ENCODE assay signal across 1 cellular context in the genomic region with DNA sequence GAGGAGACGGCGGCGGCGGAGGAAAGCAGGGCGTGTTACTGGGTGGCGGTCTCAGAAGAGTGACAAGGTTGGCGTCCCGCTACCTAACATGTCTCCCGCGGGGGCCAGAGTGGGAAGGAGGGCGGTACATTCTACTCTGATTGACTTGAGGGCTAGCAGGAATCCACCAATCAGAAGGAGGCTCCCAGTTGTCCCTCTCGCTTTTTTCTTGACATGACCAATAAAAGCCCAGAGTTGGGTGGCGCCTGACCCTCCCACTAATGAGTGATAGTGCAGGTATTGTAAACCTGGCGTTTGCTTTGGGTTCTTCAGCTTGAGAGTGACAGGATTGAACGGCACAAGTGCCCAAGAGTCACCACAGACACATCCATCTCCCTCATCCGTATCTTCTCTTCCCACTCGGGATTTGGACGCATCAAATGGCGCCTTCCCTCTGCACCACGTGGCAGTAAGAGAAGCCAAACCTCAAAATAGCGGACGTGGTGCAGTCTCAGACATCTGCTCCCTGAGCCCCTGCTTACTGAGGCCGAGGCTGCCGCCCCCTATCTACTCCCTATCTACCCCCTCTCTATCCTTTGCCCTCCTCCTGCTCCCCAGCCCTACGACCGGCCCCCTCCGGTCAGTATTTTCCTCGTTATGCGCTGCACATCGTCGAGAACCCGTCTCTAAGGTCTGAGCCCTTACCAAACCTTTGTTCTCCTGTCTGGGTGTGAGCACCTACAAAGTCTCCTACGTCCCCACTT.
TF ChIP-seq lines count a peak whose summit lies in the region.

No MANE protein-coding gene starts in this region.

TF ChIP-seq in HepG2, 621 proteins besides CTCF, POLR2A, EP300 and RAD21 (continued from another document and continues in another):
- TF ChIP-seq, protein P1, sequence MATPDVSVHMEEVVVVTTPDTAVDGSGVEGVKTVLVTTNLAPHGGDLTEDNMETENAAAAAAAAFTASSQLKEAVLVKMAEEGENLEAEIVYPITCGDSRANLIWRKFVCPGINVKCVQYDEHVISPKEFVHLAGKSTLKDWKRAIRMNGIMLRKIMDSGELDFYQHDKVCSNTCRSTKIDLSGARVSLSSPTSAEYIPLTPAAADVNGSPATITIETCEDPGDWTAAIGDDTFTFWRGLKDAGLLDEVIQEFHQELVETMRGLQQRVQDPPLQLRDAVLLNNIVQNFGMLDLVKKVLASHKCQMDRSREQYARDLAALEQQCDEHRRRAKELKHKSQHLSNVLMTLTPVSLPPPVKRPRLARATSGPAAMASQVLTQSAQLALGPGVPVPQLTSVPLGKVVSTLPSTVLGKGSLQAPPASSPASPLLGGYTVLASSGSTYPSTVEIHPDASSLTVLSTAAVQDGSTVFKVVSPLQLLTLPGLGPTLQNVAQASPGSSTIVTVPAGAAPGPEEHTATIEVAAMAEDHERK (CRISPR knock-in tag; IDR thresholded peaks at IDR 0.05; ENCODE audit: low read depth), result no peak
- TF ChIP-seq ZBTB7B (CRISPR knock-in tag; IDR thresholded peaks at IDR 0.05) (no peak), MIXL1 (CRISPR knock-in tag; IDR thresholded peaks at IDR 0.05) (peak; percentile 60), FOXP1 (IDR thresholded peaks at IDR 0.05) (no peak), FOXP1 (CRISPR knock-in tag; IDR thresholded peaks at IDR 0.05) (0 out of 2 replicates have a peak, but pooled peaks have one; percentile 9), TBP (CRISPR knock-in tag; IDR thresholded peaks at IDR 0.05) (no peak), ZNF616 (CRISPR knock-in tag; IDR thresholded peaks at IDR 0.05; ENCODE audit: low read depth) (0 out of 2 replicates have a peak, but pooled peaks have one; percentile 54), RBM39 (IDR thresholded peaks at IDR 0.05; ENCODE audit: low read depth, low read length, poor library complexity, severe bottlenecking) (peak; percentile 65), GZF1 (CRISPR knock-in tag; IDR thresholded peaks at IDR 0.05) (peak; percentile 21; the same call in 1 of the 2 replicates), PPARG (CRISPR knock-in tag; conservative IDR thresholded peaks at IDR 0.05) (no peak), KDM2A (CRISPR knock-in tag; IDR thresholded peaks at IDR 0.05; ENCODE audit: borderline replicate concordance, low read depth) (0 out of 2 replicates have a peak, but pooled peaks have one; percentile 14), REXO4 (CRISPR knock-in tag; IDR thresholded peaks at IDR 0.05; ENCODE audit: borderline replicate concordance) (peak; percentile 90; the same call in 1 of the 2 replicates), DMAP1 (CRISPR knock-in tag; IDR thresholded peaks at IDR 0.05) (peak; percentile 91), PHF8 (CRISPR knock-in tag; IDR thresholded peaks at IDR 0.05) (peak; percentile 58; the same call in 1 of the 2 replicates), ZKSCAN8 (CRISPR knock-in tag; IDR thresholded peaks at IDR 0.05; ENCODE audit: borderline replicate concordance) (0 out of 2 replicates have a peak, but pooled peaks have one; percentile 8), RXRB (CRISPR knock-in tag; IDR thresholded peaks at IDR 0.05; ENCODE audit: borderline replicate concordance) (0 out of 2 replicates have a peak, but pooled peaks have one; percentile 9), FOXK2 (IDR thresholded peaks at IDR 0.05) (peak; percentile 32; the same call in 1 of the 2 replicates), ZFP36L1 (CRISPR knock-in tag; IDR thresholded peaks at IDR 0.05) (peak; percentile 52; the same call in 1 of the 2 replicates), POLR2G (IDR thresholded peaks at IDR 0.05; ENCODE audit: low read depth, low read length) (peak; percentile 81), KLF16 (CRISPR knock-in tag; IDR thresholded peaks at IDR 0.05) (peak in 1 of 2 experiments; percentile 32; a peak in 1 of 4 replicates), ZNF44 (CRISPR knock-in tag; IDR thresholded peaks at IDR 0.05) (0 out of 2 replicates have a peak, but pooled peaks have one; percentile 14), CEBPG (CRISPR knock-in tag; IDR thresholded peaks at IDR 0.05) (no peak), RARA (CRISPR knock-in tag; IDR thresholded peaks at IDR 0.05) (0 out of 2 replicates have a peak, but pooled peaks have one; percentile 21), CREM (IDR thresholded peaks at IDR 0.05) (peak; percentile 34; the same call in 1 of the 2 replicates), CREM (CRISPR knock-in tag; IDR thresholded peaks at IDR 0.05) (no peak), ZNF790 (CRISPR knock-in tag; IDR thresholded peaks at IDR 0.05; ENCODE audit: borderline replicate concordance) (no peak), RBAK (CRISPR knock-in tag; IDR thresholded peaks at IDR 0.05) (0 out of 2 replicates have a peak, but pooled peaks have one; percentile 6), HNF4G (IDR thresholded peaks at IDR 0.05; ENCODE audit: borderline replicate concordance, low read depth, low read length) (no peak), HNF4G (CRISPR knock-in tag; IDR thresholded peaks at IDR 0.05; ENCODE audit: borderline replicate concordance, low read depth) (0 out of 2 replicates have a peak, but pooled peaks have one; percentile 1), NCOA2 (CRISPR knock-in tag; IDR thresholded peaks at IDR 0.05) (no peak), AKAP8 (CRISPR knock-in tag; IDR thresholded peaks at IDR 0.05) (peak; percentile 32; the same call in 1 of the 2 replicates), TGIF2 (CRISPR knock-in tag; IDR thresholded peaks at IDR 0.05) (peak; percentile 27), NFYB (CRISPR knock-in tag; IDR thresholded peaks at IDR 0.05) (peak; percentile 93), ELF3 (CRISPR knock-in tag; IDR thresholded peaks at IDR 0.05) (0 out of 2 replicates have a peak, but pooled peaks have one; percentile 23), SRSF1 (optimal IDR thresholded peaks at IDR 0.05; ENCODE audit: low read depth, low read length) (peak; percentile 75), ZNF564 (CRISPR knock-in tag; IDR thresholded peaks at IDR 0.05) (no peak)
- TF ChIP-seq, protein P2, sequence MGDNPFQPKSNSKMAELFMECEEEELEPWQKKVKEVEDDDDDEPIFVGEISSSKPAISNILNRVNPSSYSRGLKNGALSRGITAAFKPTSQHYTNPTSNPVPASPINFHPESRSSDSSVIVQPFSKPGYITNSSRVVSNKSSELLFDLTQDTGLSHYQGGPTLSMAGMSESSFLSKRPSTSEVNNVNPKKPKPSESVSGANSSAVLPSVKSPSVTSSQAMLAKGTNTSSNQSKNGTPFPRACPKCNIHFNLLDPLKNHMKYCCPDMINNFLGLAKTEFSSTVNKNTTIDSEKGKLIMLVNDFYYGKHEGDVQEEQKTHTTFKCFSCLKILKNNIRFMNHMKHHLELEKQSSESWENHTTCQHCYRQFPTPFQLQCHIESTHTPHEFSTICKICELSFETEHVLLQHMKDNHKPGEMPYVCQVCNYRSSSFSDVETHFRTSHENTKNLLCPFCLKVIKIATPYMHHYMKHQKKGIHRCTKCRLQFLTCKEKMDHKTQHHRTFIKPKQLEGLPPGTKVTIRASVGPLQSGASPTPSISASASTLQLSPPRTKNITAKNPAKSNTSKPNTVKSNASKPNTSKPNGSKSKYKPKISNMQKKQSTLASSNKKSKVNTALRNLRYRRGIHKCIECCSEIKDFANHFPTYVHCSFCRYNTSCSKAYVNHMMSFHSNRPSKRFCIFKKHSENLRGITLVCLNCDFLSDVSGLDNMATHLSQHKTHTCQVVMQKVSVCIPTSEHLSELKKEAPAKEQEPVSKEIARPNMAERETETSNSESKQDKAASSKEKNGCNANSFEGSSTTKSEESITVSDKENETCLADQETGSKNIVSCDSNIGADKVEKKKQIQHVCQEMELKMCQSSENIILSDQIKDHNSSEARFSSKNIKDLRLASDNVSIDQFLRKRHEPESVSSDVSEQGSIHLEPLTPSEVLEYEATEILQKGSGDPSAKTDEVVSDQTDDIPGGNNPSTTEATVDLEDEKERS (CRISPR knock-in tag; IDR thresholded peaks at IDR 0.05), result 0 out of 2 replicates have a peak, but pooled peaks have one; percentile 54
- TF ChIP-seq, protein P3, sequence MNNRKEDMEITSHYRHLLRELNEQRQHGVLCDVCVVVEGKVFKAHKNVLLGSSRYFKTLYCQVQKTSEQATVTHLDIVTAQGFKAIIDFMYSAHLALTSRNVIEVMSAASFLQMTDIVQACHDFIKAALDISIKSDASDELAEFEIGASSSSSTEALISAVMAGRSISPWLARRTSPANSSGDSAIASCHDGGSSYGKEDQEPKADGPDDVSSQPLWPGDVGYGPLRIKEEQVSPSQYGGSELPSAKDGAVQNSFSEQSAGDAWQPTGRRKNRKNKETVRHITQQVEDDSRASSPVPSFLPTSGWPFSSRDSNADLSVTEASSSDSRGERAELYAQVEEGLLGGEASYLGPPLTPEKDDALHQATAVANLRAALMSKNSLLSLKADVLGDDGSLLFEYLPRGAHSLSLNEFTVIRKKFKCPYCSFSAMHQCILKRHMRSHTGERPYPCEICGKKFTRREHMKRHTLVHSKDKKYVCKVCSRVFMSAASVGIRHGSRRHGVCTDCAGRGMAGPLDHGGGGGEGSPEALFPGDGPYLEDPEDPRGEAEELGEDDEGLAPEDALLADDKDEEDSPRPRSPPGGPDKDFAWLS (CRISPR knock-in tag; IDR thresholded peaks at IDR 0.05; ENCODE audit: borderline replicate concordance), result no peak
- TF ChIP-seq, protein P4, sequence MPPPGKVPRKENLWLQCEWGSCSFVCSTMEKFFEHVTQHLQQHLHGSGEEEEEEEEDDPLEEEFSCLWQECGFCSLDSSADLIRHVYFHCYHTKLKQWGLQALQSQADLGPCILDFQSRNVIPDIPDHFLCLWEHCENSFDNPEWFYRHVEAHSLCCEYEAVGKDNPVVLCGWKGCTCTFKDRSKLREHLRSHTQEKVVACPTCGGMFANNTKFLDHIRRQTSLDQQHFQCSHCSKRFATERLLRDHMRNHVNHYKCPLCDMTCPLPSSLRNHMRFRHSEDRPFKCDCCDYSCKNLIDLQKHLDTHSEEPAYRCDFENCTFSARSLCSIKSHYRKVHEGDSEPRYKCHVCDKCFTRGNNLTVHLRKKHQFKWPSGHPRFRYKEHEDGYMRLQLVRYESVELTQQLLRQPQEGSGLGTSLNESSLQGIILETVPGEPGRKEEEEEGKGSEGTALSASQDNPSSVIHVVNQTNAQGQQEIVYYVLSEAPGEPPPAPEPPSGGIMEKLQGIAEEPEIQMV (CRISPR knock-in tag; IDR thresholded peaks at IDR 0.05; ENCODE audit: low read depth), result peak; percentile 99
- TF ChIP-seq, protein P5, sequence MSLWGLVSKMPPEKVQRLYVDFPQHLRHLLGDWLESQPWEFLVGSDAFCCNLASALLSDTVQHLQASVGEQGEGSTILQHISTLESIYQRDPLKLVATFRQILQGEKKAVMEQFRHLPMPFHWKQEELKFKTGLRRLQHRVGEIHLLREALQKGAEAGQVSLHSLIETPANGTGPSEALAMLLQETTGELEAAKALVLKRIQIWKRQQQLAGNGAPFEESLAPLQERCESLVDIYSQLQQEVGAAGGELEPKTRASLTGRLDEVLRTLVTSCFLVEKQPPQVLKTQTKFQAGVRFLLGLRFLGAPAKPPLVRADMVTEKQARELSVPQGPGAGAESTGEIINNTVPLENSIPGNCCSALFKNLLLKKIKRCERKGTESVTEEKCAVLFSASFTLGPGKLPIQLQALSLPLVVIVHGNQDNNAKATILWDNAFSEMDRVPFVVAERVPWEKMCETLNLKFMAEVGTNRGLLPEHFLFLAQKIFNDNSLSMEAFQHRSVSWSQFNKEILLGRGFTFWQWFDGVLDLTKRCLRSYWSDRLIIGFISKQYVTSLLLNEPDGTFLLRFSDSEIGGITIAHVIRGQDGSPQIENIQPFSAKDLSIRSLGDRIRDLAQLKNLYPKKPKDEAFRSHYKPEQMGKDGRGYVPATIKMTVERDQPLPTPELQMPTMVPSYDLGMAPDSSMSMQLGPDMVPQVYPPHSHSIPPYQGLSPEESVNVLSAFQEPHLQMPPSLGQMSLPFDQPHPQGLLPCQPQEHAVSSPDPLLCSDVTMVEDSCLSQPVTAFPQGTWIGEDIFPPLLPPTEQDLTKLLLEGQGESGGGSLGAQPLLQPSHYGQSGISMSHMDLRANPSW (CRISPR knock-in tag; IDR thresholded peaks at IDR 0.05; ENCODE audit: borderline replicate concordance), result no peak
- TF ChIP-seq, protein P6, sequence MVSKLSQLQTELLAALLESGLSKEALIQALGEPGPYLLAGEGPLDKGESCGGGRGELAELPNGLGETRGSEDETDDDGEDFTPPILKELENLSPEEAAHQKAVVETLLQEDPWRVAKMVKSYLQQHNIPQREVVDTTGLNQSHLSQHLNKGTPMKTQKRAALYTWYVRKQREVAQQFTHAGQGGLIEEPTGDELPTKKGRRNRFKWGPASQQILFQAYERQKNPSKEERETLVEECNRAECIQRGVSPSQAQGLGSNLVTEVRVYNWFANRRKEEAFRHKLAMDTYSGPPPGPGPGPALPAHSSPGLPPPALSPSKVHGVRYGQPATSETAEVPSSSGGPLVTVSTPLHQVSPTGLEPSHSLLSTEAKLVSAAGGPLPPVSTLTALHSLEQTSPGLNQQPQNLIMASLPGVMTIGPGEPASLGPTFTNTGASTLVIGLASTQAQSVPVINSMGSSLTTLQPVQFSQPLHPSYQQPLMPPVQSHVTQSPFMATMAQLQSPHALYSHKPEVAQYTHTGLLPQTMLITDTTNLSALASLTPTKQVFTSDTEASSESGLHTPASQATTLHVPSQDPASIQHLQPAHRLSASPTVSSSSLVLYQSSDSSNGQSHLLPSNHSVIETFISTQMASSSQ (IDR thresholded peaks at IDR 0.05; ENCODE audit: low read depth), result no peak
- TF ChIP-seq, protein P6 (CRISPR knock-in tag; IDR thresholded peaks at IDR 0.05; ENCODE audit: borderline replicate concordance), result no peak
- TF ChIP-seq, protein P7, sequence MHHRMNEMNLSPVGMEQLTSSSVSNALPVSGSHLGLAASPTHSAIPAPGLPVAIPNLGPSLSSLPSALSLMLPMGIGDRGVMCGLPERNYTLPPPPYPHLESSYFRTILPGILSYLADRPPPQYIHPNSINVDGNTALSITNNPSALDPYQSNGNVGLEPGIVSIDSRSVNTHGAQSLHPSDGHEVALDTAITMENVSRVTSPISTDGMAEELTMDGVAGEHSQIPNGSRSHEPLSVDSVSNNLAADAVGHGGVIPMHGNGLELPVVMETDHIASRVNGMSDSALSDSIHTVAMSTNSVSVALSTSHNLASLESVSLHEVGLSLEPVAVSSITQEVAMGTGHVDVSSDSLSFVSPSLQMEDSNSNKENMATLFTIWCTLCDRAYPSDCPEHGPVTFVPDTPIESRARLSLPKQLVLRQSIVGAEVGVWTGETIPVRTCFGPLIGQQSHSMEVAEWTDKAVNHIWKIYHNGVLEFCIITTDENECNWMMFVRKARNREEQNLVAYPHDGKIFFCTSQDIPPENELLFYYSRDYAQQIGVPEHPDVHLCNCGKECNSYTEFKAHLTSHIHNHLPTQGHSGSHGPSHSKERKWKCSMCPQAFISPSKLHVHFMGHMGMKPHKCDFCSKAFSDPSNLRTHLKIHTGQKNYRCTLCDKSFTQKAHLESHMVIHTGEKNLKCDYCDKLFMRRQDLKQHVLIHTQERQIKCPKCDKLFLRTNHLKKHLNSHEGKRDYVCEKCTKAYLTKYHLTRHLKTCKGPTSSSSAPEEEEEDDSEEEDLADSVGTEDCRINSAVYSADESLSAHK (CRISPR knock-in tag; IDR thresholded peaks at IDR 0.05; ENCODE audit: borderline replicate concordance), result 0 out of 2 replicates have a peak, but pooled peaks have one; percentile 26
